ENCODE assay signal across 25 cellular contexts in the genomic region with DNA sequence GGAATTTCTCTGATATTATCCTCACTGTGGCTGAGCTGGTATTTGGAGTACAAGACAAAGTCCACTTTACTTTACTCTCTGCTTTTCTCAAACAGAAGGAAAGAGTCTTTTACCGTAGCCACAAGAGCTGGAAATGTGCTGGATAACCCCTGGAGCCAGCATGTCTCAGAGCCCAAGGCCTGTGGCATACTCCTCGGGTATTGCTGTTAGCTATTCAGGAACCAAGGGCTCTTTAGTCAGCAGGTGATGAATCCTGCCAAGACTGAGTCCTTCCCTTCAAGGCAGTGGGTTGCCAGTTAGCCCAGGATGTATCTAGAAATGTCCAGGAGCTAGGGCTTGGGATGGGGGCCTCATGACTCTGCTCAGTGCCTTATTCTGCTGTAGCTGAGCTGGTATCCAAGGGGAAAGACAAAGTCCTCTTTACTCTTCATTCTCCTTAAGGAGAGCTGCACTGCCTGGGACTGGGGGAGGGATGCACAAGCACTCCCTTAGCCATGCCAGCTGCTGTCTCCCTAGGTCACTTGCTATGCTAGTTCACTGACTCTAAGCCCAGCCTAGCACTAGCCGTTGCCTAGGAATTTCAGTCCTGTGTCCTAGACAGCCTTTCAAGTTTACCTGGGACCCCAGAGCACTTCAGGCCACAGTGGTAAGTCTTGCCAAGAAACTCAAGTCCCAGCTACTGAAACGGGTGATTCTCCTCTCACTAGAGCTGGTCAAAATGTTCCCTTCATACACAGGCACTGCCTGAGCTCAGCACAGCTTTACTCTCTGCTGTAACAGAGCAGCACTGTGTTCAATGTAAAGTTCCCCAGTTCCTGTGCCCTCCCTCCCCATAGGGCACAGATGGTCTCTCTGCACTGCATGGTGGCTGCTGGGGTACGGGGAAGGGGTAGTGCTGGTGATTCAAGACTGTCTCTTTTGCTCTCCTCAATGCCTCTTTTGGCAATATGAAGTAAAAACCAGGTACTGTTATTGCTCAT.
"Had no signal": no experiment of that assay in that cellular context is flagged by ENCODE, and none has a peak within 500 bp of the region (broad histone marks: within the 10 kb centered on the region; RNA-seq: fewer than 3 reads in every experiment).

No MANE protein-coding gene starts in this region.

- H3K27me3 ChIP-seq: foreskin keratinocyte, left lung, pancreas, tibial artery had no signal

- H3K4me1 ChIP-seq: left lung, pancreas, tibial artery had no signal

- FAIRE-seq: colon, keratinocyte, pancreas had no signal

- H3K4me2 ChIP-seq: smooth muscle cell had no signal

- DNase-seq: activated CD4-positive, alpha-beta T cell treated with anti-CD3 and anti-CD28 coated beads, Interleukin-2, amount 10 ng/mL, durations not matched to agents 7 days and 5 days; activated CD8-positive, alpha-beta memory T cell treated with anti-CD3 and anti-CD28 coated beads, Interleukin-2, amount 50 U/mL, for 4 hours; activated CD8-positive, alpha-beta T cell treated with anti-CD3 and anti-CD28 coated beads, Interleukin-2, amount 10 ng/mL, durations not matched to agents 7 days and 5 days; activated naive CD4-positive, alpha-beta T cell treated with anti-CD3 and anti-CD28 coated beads for 36 hours; activated naive CD8-positive, alpha-beta T cell treated with anti-CD3 and anti-CD28 coated beads, Interleukin-2, amount 50 U/mL, for 24 hours; activated T-cell treated with anti-CD3 and anti-CD28 coated beads, Interleukin-2, amount 50 U/mL, for 4 hours; anterior cingulate cortex; central memory CD4-positive, alpha-beta T cell; dorsolateral prefrontal cortex; endodermal cell; foreskin keratinocyte; glutamatergic neuron; hippocampal formation; left lung; mammary epithelial cell; mucosa of descending colon; naive B cell; pancreas; stimulated activated CD4-positive, alpha-beta T cell treated with anti-CD3 and anti-CD28 coated beads, Interleukin-4, amount 100 ng/mL, for 4 hours; stimulated activated naive CD4-positive, alpha-beta T cell; tibial artery had no signal

- H3K36me3 ChIP-seq: left lung, pancreas, tibial artery had no signal

- H3K9me3 ChIP-seq: left lung, mucosa of descending colon, pancreas, tibial artery had no signal

- H3K27ac ChIP-seq: dorsolateral prefrontal cortex, foreskin keratinocyte, left lung, pancreas, tibial artery had no signal

- ATAC-seq: activated CD8-positive, alpha-beta T cell treated with anti-CD3 and anti-CD28 coated beads, Interleukin-2, amount 10 ng/mL, durations not matched to agents 7 days and 5 days; activated naive CD8-positive, alpha-beta T cell treated with anti-CD3 and anti-CD28 coated beads, Interleukin-2, amount 50 U/mL, for 24 hours; activated T-cell treated with anti-CD3 and anti-CD28 coated beads, Interleukin-2, amount 50 U/mL, for 4 hours; foreskin keratinocyte; left lung; mucosa of descending colon; pancreas; sciatic nerve had no signal

- H3K4me3 ChIP-seq: dorsolateral prefrontal cortex, left lung, mucosa of descending colon, pancreas, smooth muscle cell, tibial artery had no signal
